In the genomic region with DNA sequence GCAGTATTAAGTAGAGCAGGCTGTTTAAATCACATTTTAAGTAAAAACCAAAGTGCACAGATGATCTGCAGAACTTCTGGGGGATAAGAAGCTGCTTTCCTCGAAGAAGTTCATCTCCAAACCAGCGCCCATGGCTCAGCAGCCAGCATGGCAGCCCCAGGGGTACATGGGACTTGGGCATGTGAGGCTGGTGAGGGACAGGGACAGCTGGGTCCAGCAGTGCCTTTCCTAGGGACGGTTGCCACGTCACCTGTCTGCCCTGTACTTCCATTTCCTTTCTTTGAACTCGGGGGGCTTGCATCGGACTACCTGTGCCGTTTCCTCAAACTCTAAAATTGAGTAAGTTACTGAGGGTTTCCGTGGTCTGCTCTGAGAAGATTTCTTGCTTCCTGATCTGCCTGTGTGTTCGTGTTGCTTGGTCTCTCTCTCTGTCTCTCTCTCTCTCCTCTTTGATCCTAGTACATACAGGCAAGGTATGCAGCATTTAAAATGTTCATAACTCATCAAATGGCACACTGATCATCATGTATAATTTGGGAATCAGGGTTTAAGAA, we compare ENCODE assay signal across 16 cellular contexts.
DNase-seq lines count a peak whose midpoint lies in the region; ATAC-seq and TF ChIP-seq lines count a peak whose summit lies in the region.
"Had no signal": no experiment of that assay in that cellular context is flagged by ENCODE, and none has a peak within 500 bp of the region (broad histone marks: within the 10 kb centered on the region; RNA-seq: fewer than 3 reads in every experiment).

No MANE protein-coding gene starts in this region.

- peak overlapping the region; percentile 62 for H3K4me3 Mint-ChIP-seq in activated naive CD4-positive, alpha-beta T cell treated with anti-CD3 and anti-CD28 coated beads, Interleukin-2, amount 50 U/mL, for 24 hours
- no peak overlapping the region for H3K4me3 Mint-ChIP-seq in endothelial cell (ENCODE audit: unreplicated experiment)
- H3K4me3 Mint-ChIP-seq in stimulated activated naive CD8-positive, alpha-beta T cell treated with anti-CD3 and anti-CD28 coated beads, Interleukin-15, amount 100 ng/mL, for 72 hours, result peak overlapping the region; percentile 56 to 60
- H3K4me3 Mint-ChIP-seq: activated B cell treated with CpG ODN at 0.5 μM for 24 hours; activated T-cell treated with anti-CD3 and anti-CD28 coated beads, Interleukin-2, amount 50 U/mL, for 4 hours had no signal

- H3K36me3 ChIP-seq in SJCRH30, result no peaks in the 10 kb centered on the region; the same call in 1 of the 2 replicates

- H3K9me3 Mint-ChIP-seq in activated naive CD4-positive, alpha-beta T cell treated with anti-CD3 and anti-CD28 coated beads, Interleukin-2, amount 50 U/mL, for 24 hours, result peaks cover 9% of the 10 kb centered on the region
- H3K9me3 Mint-ChIP-seq in endothelial cell (ENCODE audit: unreplicated experiment), result no peaks in the 10 kb centered on the region
- H3K9me3 Mint-ChIP-seq in stimulated activated naive CD8-positive, alpha-beta T cell treated with anti-CD3 and anti-CD28 coated beads, Interleukin-15, amount 100 ng/mL, for 72 hours, result peaks cover 12% of the 10 kb centered on the region in 2 donors

- peak; percentile 53 for ATAC-seq in stimulated activated naive CD8-positive, alpha-beta T cell treated with anti-CD3 and anti-CD28 coated beads, Interleukin-15, amount 100 ng/mL, for 72 hours
- ATAC-seq in GM18861 (IDR thresholded peaks at IDR 0.05; ENCODE audit: unreplicated experiment) (no peak), left colon (no peak)
- ATAC-seq: foreskin keratinocyte had no signal

- no peak overlapping the region for H3K27ac ChIP-seq in SJCRH30
- H3K27ac ChIP-seq: foreskin keratinocyte, spleen had no signal

- peaks cover 12% of the 10 kb centered on the region for H3K36me3 Mint-ChIP-seq in activated naive CD4-positive, alpha-beta T cell treated with anti-CD3 and anti-CD28 coated beads, Interleukin-2, amount 50 U/mL, for 24 hours
- peaks cover 10% of the 10 kb centered on the region for H3K36me3 Mint-ChIP-seq in endothelial cell (ENCODE audit: low read depth, unreplicated experiment)

- peaks cover 90% of the 10 kb centered on the region for H3K4me1 Mint-ChIP-seq in activated naive CD4-positive, alpha-beta T cell treated with anti-CD3 and anti-CD28 coated beads, Interleukin-2, amount 50 U/mL, for 24 hours
- peaks cover 89% of the 10 kb centered on the region for H3K4me1 Mint-ChIP-seq in endothelial cell (ENCODE audit: unreplicated experiment)
- peaks cover 78% of the 10 kb centered on the region for H3K4me1 Mint-ChIP-seq in stimulated activated naive CD8-positive, alpha-beta T cell treated with anti-CD3 and anti-CD28 coated beads, Interleukin-15, amount 100 ng/mL, for 72 hours

- peaks cover 45% of the 10 kb centered on the region for H3K4me1 ChIP-seq in SJCRH30

- DNase-seq in activated naive CD4-positive, alpha-beta T cell treated with anti-CD3 and anti-CD28 coated beads, Interleukin-2, amount 50 U/mL, for 16 hours, result no peak
- peak; percentile 47 to 60 for DNase-seq in SJCRH30
- no peak for DNase-seq in endothelial cell (ENCODE audit: low spot score)
- DNase-seq in stimulated activated naive CD8-positive, alpha-beta T cell treated with anti-CD3 and anti-CD28 coated beads, Interleukin-15, amount 100 ng/mL, for 72 hours, result no peak
- DNase-seq in NK-92 (lab: John Stamatoyannopoulos, UW; ENCODE audit: unreplicated experiment), result no peak
- no peak for DNase-seq in left colon
- DNase-seq: activated B cell treated with CpG ODN at 0.5 μM for 24 hours; activated T-cell treated with anti-CD3 and anti-CD28 coated beads, Interleukin-2, amount 50 U/mL, for 4 hours; foreskin keratinocyte; H7; KBM-7; mesenchymal stem cell; NCI-H2227 treated with DMSO at 0.1 percent for 48 hours; spleen had no signal

- peak overlapping the region; percentile 52 for H3K27ac Mint-ChIP-seq in activated naive CD4-positive, alpha-beta T cell treated with anti-CD3 and anti-CD28 coated beads, Interleukin-2, amount 50 U/mL, for 24 hours
- peak overlapping the region; percentile 72 for H3K27ac Mint-ChIP-seq in endothelial cell (ENCODE audit: unreplicated experiment)
- peak overlapping the region in 1 of 2 donors; percentile 53 for H3K27ac Mint-ChIP-seq in stimulated activated naive CD8-positive, alpha-beta T cell treated with anti-CD3 and anti-CD28 coated beads, Interleukin-15, amount 100 ng/mL, for 72 hours
- H3K27ac Mint-ChIP-seq: activated B cell treated with CpG ODN at 0.5 μM for 24 hours had no signal

- TF ChIP-seq CTCF in endothelial cell (IDR thresholded peaks at IDR 0.05; ENCODE audit: unreplicated experiment), result no peak

- no peaks in the 10 kb centered on the region for H3K27me3 Mint-ChIP-seq in activated naive CD4-positive, alpha-beta T cell treated with anti-CD3 and anti-CD28 coated beads, Interleukin-2, amount 50 U/mL, for 24 hours
- H3K27me3 Mint-ChIP-seq in endothelial cell (ENCODE audit: unreplicated experiment), result peaks cover 12% of the 10 kb centered on the region
- H3K27me3 Mint-ChIP-seq in stimulated activated naive CD8-positive, alpha-beta T cell treated with anti-CD3 and anti-CD28 coated beads, Interleukin-15, amount 100 ng/mL, for 72 hours, result no peaks in the 10 kb centered on the region

- H3K4me3 ChIP-seq in SJCRH30, result no peak overlapping the region
- H3K4me3 ChIP-seq: spleen had no signal

- no peaks in the 10 kb centered on the region for H3K27me3 ChIP-seq in SJCRH30
- H3K27me3 ChIP-seq: foreskin keratinocyte, spleen had no signal

- intact Hi-C loops in left colon (cut with DNase I, micrococcal nuclease), result no loop called here

- no peaks in the 10 kb centered on the region; the same call in 1 of the 2 replicates for H3K9me3 ChIP-seq in SJCRH30 (replicated peaks)

Comparison
In these comparisons a context has a peak if more than half of its experiments do, and no peak if none do; other contexts are left out.
1. DNase-seq: peak in SJCRH30 (2 of 2); none in activated naive CD4-positive, alpha-beta T cell treated with anti-CD3 and anti-CD28 coated beads, Interleukin-2, amount 50 U/mL, for 16 hours (single experiment), endothelial cell (single experiment), stimulated activated naive CD8-positive, alpha-beta T cell treated with anti-CD3 and anti-CD28 coated beads, Interleukin-15, amount 100 ng/mL, for 72 hours (0 of 2), NK-92 (single experiment) and left colon (0 of 2).